Comparison of ENCODE assay signal across 8 cellular contexts in genomic region chr6:32413427-32414047, GRCh38. TPM values are rescaled to one million over a fixed set of nuclear protein-coding genes. Genes with fewer than 3 reads are reported as not detected.
A peak's percentile ranks its signal among the peaks of the same experiment; 100 is the strongest.
DNase-seq lines count a peak whose midpoint lies in the region; ATAC-seq and TF ChIP-seq lines count a peak whose summit lies in the region.

No MANE protein-coding gene starts in this region.

- H3K79me2 ChIP-seq in MM.1S (ENCODE audit: low read length): no peaks in the 10 kb centered on the region
- H3K79me2 ChIP-seq in trophoblast cell (ENCODE audit: control insufficient read depth, insufficient read depth, low read length, poor library complexity): no peaks in the 10 kb centered on the region

- no peak overlapping the region for H2AK5ac ChIP-seq in trophoblast cell (ENCODE audit: low read length)

- peaks cover 2% of the 10 kb centered on the region for H3K4me1 Mint-ChIP-seq in activated naive CD4-positive, alpha-beta T cell treated with anti-CD3 and anti-CD28 coated beads for 36 hours (ENCODE audit: low read depth)
- H3K4me1 Mint-ChIP-seq in glutamatergic neuron (ENCODE audit: low read depth, unreplicated experiment) (no peaks in the 10 kb centered on the region), type B pancreatic cell (ENCODE audit: unreplicated experiment) (peaks cover 4% of the 10 kb centered on the region)

- H3K9ac ChIP-seq in MM.1S (ENCODE audit: low read length) (no peak overlapping the region), trophoblast cell (ENCODE audit: low read length) (no peak overlapping the region)

- TF ChIP-seq CTCF in MM.1S (IDR thresholded peaks at IDR 0.05; ENCODE audit: low read length) (peak; percentile 91), glutamatergic neuron (IDR thresholded peaks at IDR 0.05; ENCODE audit: partially characterized antibody, unreplicated experiment) (peak; percentile 95), type B pancreatic cell (conservative IDR thresholded peaks at IDR 0.05) (peak; percentile 97)

- CTCF ChIA-PET in activated naive CD4-positive, alpha-beta T cell treated with anti-CD3 and anti-CD28 coated beads for 36 hours (lab: Charles Lee): interaction anchor here (0.6 to 4.4 kb wide), 31 partner anchors 10 to 455 kb away, joined by 3 to 48 read pairs (median 4); partner anchors contain the start of gene TAP2

- no peak overlapping the region for H3K4me3 Mint-ChIP-seq in activated naive CD4-positive, alpha-beta T cell treated with anti-CD3 and anti-CD28 coated beads for 36 hours
- H3K4me3 Mint-ChIP-seq in glutamatergic neuron (ENCODE audit: unreplicated experiment) (no peak overlapping the region), type B pancreatic cell (no peak overlapping the region)

- H3K9me3 ChIP-seq in MM.1S (replicated peaks; ENCODE audit: insufficient read depth, low read length) (no peaks in the 10 kb centered on the region), trophoblast cell (ENCODE audit: insufficient read depth, low read depth, low read length) (no peaks in the 10 kb centered on the region)

- no peak overlapping the region for H2BK12ac ChIP-seq in trophoblast cell (ENCODE audit: low read length)

- H3K36me3 ChIP-seq in MM.1S (replicated peaks; ENCODE audit: insufficient read depth, low read length): no peaks in the 10 kb centered on the region
- H3K36me3 ChIP-seq in trophoblast cell (ENCODE audit: control insufficient read depth in 1 of 2, insufficient read depth in 2 of 2, low read length in 2 of 2): no peaks in the 10 kb centered on the region

- H3K27me3 Mint-ChIP-seq in activated naive CD4-positive, alpha-beta T cell treated with anti-CD3 and anti-CD28 coated beads for 36 hours (ENCODE audit: low read depth): peaks cover 29% of the 10 kb centered on the region
- H3K27me3 Mint-ChIP-seq in glutamatergic neuron (ENCODE audit: unreplicated experiment) (peaks cover 2% of the 10 kb centered on the region), type B pancreatic cell (peaks cover 60% of the 10 kb centered on the region)

- intact Hi-C loops in activated naive CD4-positive, alpha-beta T cell treated with anti-CD3 and anti-CD28 coated beads for 36 hours (cut with micrococcal nuclease): loop anchor here (1.0 to 2.0 kb wide), 6 partner anchors 19 to 455 kb away; no protein-coding TSS in a partner anchor

- no peak overlapping the region for H3K14ac ChIP-seq in trophoblast cell (ENCODE audit: low read length)

- H3K27me3 ChIP-seq in MM.1S (replicated peaks; ENCODE audit: insufficient read depth, low read length) (peaks cover 15% of the 10 kb centered on the region), trophoblast cell (ENCODE audit: insufficient read depth, low read length) (no peaks in the 10 kb centered on the region)

- DNase-seq in GM04503 (ENCODE audit: low read depth): peak; percentile 2
- peak; percentile 64 for DNase-seq in MM.1S
- peak; percentile 92 for DNase-seq in activated naive CD4-positive, alpha-beta T cell treated with anti-CD3 and anti-CD28 coated beads for 36 hours
- peak; percentile 91 for DNase-seq in glutamatergic neuron
- peak; percentile 52 to 85 for DNase-seq in trophoblast cell
- DNase-seq in type B pancreatic cell (ENCODE audit: extremely low spot score, unreplicated experiment): peak; percentile 87

- H4K91ac ChIP-seq in trophoblast cell (ENCODE audit: low read depth, low read length): no peak overlapping the region

- H3K4me3 ChIP-seq in MM.1S (ENCODE audit: low read length) (no peak overlapping the region), trophoblast cell (ENCODE audit: low read depth, low read length) (no peak overlapping the region)

- H3K4me2 ChIP-seq in MM.1S (ENCODE audit: low read depth, low read length) (peak overlapping the region; percentile 25; the same call in 1 of the 2 replicates), trophoblast cell (ENCODE audit: low read length) (no peak overlapping the region)

- no peak overlapping the region for H2BK5ac ChIP-seq in trophoblast cell (ENCODE audit: low read depth, low read length, poor library complexity)

- H3K9me2 ChIP-seq in MM.1S (replicated peaks; ENCODE audit: insufficient read depth, low read length): no peaks in the 10 kb centered on the region

- H4K12ac ChIP-seq in trophoblast cell (ENCODE audit: low read depth, low read length): no peak overlapping the region

- H4K20me1 ChIP-seq in MM.1S (ENCODE audit: insufficient read depth, low read length): no peaks in the 10 kb centered on the region

- no peaks in the 10 kb centered on the region for H3K36me3 Mint-ChIP-seq in activated naive CD4-positive, alpha-beta T cell treated with anti-CD3 and anti-CD28 coated beads for 36 hours (ENCODE audit: low read depth)
- H3K36me3 Mint-ChIP-seq in glutamatergic neuron (ENCODE audit: unreplicated experiment): no peaks in the 10 kb centered on the region
- H3K36me3 Mint-ChIP-seq in type B pancreatic cell: no peaks in the 10 kb centered on the region

- H3K4me1 ChIP-seq in MM.1S (ENCODE audit: low read length) (no peaks in the 10 kb centered on the region), trophoblast cell (ENCODE audit: control insufficient read depth in 1 of 2, insufficient read depth in 2 of 2, low read length in 2 of 2) (no peaks in the 10 kb centered on the region)

- ATAC-seq in SK-N-SH treated with all-trans-retinoic acid at 6 μM for 48 hours (peak; percentile 92), HG02763 (IDR thresholded peaks at IDR 0.05; ENCODE audit: unreplicated experiment) (no peak)

- no peak overlapping the region for H3K27ac ChIP-seq in MM.1S (ENCODE audit: low read length)
- no peak overlapping the region for H3K27ac ChIP-seq in trophoblast cell (ENCODE audit: low read depth, low read length)

- H3K4ac ChIP-seq in trophoblast cell (ENCODE audit: low read depth, low read length): no peak overlapping the region

- H3K18ac ChIP-seq in trophoblast cell (ENCODE audit: low read length): no peak overlapping the region

- WGBS in trophoblast cell (ENCODE audit: extremely low coverage, insufficient coverage, insufficient read length): no CpG with 5 or more reads among the region's 11 CpGs

- H3K9me3 Mint-ChIP-seq in activated naive CD4-positive, alpha-beta T cell treated with anti-CD3 and anti-CD28 coated beads for 36 hours: no peaks in the 10 kb centered on the region
- no peaks in the 10 kb centered on the region for H3K9me3 Mint-ChIP-seq in glutamatergic neuron (ENCODE audit: unreplicated experiment)
- H3K9me3 Mint-ChIP-seq in type B pancreatic cell: no peaks in the 10 kb centered on the region

- no peaks in the 10 kb centered on the region for H3F3A ChIP-seq in MM.1S (ENCODE audit: insufficient read depth, low read length)

- no peak overlapping the region for H2BK120ac ChIP-seq in trophoblast cell (ENCODE audit: insufficient read depth, low read length, poor library complexity)

- no peaks in the 10 kb centered on the region for H3K79me1 ChIP-seq in trophoblast cell (ENCODE audit: low read length)

- H3K27ac Mint-ChIP-seq in activated naive CD4-positive, alpha-beta T cell treated with anti-CD3 and anti-CD28 coated beads for 36 hours: no peak overlapping the region
- H3K27ac Mint-ChIP-seq in glutamatergic neuron (ENCODE audit: unreplicated experiment) (no peak overlapping the region), type B pancreatic cell (peak overlapping the region; percentile 14)

- no peak overlapping the region for H4K8ac ChIP-seq in trophoblast cell (ENCODE audit: low read depth, low read length)

- H2AFZ ChIP-seq in MM.1S (ENCODE audit: low read length) (0 out of 2 replicates have a peak overlapping the region, but pooled peaks have one; percentile 2), trophoblast cell (ENCODE audit: insufficient read depth, low read length, poor library complexity) (no peak overlapping the region)

- no peak overlapping the region for H3K23ac ChIP-seq in trophoblast cell (ENCODE audit: low read length)

TF ChIP-seq in SK-N-SH treated with all-trans-retinoic acid at 6 μM for 48 hours, 23 proteins besides CTCF, POLR2A, EP300 and RAD21 (continues in another document):
- no peak for TF ChIP-seq ZFP30 (CRISPR knock-in tag; IDR thresholded peaks at IDR 0.05)
- TF ChIP-seq BACH2 (CRISPR knock-in tag; IDR thresholded peaks at IDR 0.05; ENCODE audit: borderline replicate concordance): no peak
- TF ChIP-seq ZFP3 (CRISPR knock-in tag; IDR thresholded peaks at IDR 0.05): no peak
- TF ChIP-seq OSR1 (CRISPR knock-in tag; IDR thresholded peaks at IDR 0.05): no peak
- TF ChIP-seq ZNF565 (CRISPR knock-in tag; conservative IDR thresholded peaks at IDR 0.05; ENCODE audit: low read depth): no peak
- no peak for TF ChIP-seq ESRRG (CRISPR knock-in tag; IDR thresholded peaks at IDR 0.05)
- TF ChIP-seq PATZ1 (CRISPR knock-in tag; IDR thresholded peaks at IDR 0.05; ENCODE audit: borderline replicate concordance): no peak
- no peak for TF ChIP-seq ZC3H10 (CRISPR knock-in tag; IDR thresholded peaks at IDR 0.05)

RNA-seq across cellular contexts. Expression of gene BTNL2, which starts 6.6 kb away (rescaled TPM):
- total RNA-seq in activated naive CD4-positive, alpha-beta T cell treated with anti-CD3 and anti-CD28 coated beads for 36 hours: not detected
- total RNA-seq in glutamatergic neuron (ENCODE audit: unreplicated experiment): not detected
- not detected in 2 replicates for polyA plus RNA-seq in trophoblast cell (2013)
- not detected in 2 replicates for total RNA-seq in type B pancreatic cell (ENCODE audit: low replicate concordance)

RNA-seq across cellular contexts. Expression of gene HLA-DRA, which starts 26.1 kb away (rescaled TPM):
- total RNA-seq in activated naive CD4-positive, alpha-beta T cell treated with anti-CD3 and anti-CD28 coated beads for 36 hours: 1 to 10 TPM; 1.1 to 1.6 TPM
- total RNA-seq in glutamatergic neuron (ENCODE audit: unreplicated experiment): not detected
- not detected in 2 replicates for polyA plus RNA-seq in trophoblast cell (2013)
- total RNA-seq in type B pancreatic cell (ENCODE audit: low replicate concordance): 1.4 and 2.1 TPM in 2 replicates

RNA-seq across cellular contexts. Expression of gene TSBP1, which starts 41.8 kb away (rescaled TPM):
- total RNA-seq in activated naive CD4-positive, alpha-beta T cell treated with anti-CD3 and anti-CD28 coated beads for 36 hours: not detected
- total RNA-seq in glutamatergic neuron (ENCODE audit: unreplicated experiment): not detected
- polyA plus RNA-seq in trophoblast cell (2013): not detected in 2 replicates
- total RNA-seq in type B pancreatic cell (ENCODE audit: low replicate concordance): not detected in 2 replicates

Comparison
In these comparisons a context has a peak if more than half of its experiments do, and no peak if none do; other contexts are left out.
1. DNase-seq: peak in every context shown above with its lines; median percentile 92 in activated naive CD4-positive, alpha-beta T cell treated with anti-CD3 and anti-CD28 coated beads for 36 hours; 91 in glutamatergic neuron; 87 in type B pancreatic cell; 68 in trophoblast cell; 64 in MM.1S; 2 in GM04503.